In genomic region chr21:33651965-33652680, GRCh38 we compare ENCODE assay signal across 1 cellular context.
TF ChIP-seq lines count a peak whose summit lies in the region.

No MANE protein-coding gene starts in this region.

TF ChIP-seq in HEK293, 187 proteins besides CTCF, POLR2A, EP300 and RAD21 (continued from another document):
- TF ChIP-seq ZNF398 (tag by site-specific recombination; IDR thresholded peaks at IDR 0.05): no peak
- TF ChIP-seq ZNF10 (tag by site-specific recombination; IDR thresholded peaks at IDR 0.05): 0 out of 2 replicates have a peak, but pooled peaks have one; percentile 25
- TF ChIP-seq ZNF202 (tag by site-specific recombination; IDR thresholded peaks at IDR 0.05; ENCODE audit: borderline replicate concordance): no peak
- 0 out of 2 replicates have a peak, but pooled peaks have one; percentile 9 for TF ChIP-seq WT1 (tag by site-specific recombination; IDR thresholded peaks at IDR 0.05)
- TF ChIP-seq KLF10 (tag by site-specific recombination; IDR thresholded peaks at IDR 0.05): no peak
- no peak for TF ChIP-seq ZSCAN16 (tag by site-specific recombination; IDR thresholded peaks at IDR 0.05)
- no peak for TF ChIP-seq SALL2 (tag by site-specific recombination; IDR thresholded peaks at IDR 0.05; ENCODE audit: borderline replicate concordance)
- no peak for TF ChIP-seq ZNF223 (tag by site-specific recombination; IDR thresholded peaks at IDR 0.05)
- no peak for TF ChIP-seq ZNF645 (tag by site-specific recombination; IDR thresholded peaks at IDR 0.05)
- TF ChIP-seq SCRT2 (tag by site-specific recombination; IDR thresholded peaks at IDR 0.05): no peak
- TF ChIP-seq ZNF555 (tag by site-specific recombination; conservative IDR thresholded peaks at IDR 0.05): no peak
- no peak for TF ChIP-seq YY1 (tag by site-specific recombination; IDR thresholded peaks at IDR 0.05)
- TF ChIP-seq ZNF280D (tag by site-specific recombination; IDR thresholded peaks at IDR 0.05): no peak
- no peak for TF ChIP-seq ZNF169 (tag by site-specific recombination; IDR thresholded peaks at IDR 0.05)
- TF ChIP-seq GFI1B (tag by site-specific recombination; IDR thresholded peaks at IDR 0.05): no peak
- no peak for TF ChIP-seq ZNF433 (tag by site-specific recombination; IDR thresholded peaks at IDR 0.05; ENCODE audit: low read depth)
- no peak for TF ChIP-seq ZNF624 (tag by site-specific recombination; IDR thresholded peaks at IDR 0.05)
- TF ChIP-seq ZNF24 (tag by site-specific recombination; IDR thresholded peaks at IDR 0.05): no peak
- no peak for TF ChIP-seq ZNF558 (tag by site-specific recombination; IDR thresholded peaks at IDR 0.05)
- TF ChIP-seq ZBTB17 (tag by site-specific recombination; IDR thresholded peaks at IDR 0.05): no peak
- no peak for TF ChIP-seq ZNF292 (tag by site-specific recombination; IDR thresholded peaks at IDR 0.05; ENCODE audit: borderline replicate concordance, low read depth)
- TF ChIP-seq ZNF664 (tag by site-specific recombination; IDR thresholded peaks at IDR 0.05): no peak
- TF ChIP-seq REPIN1 (tag by site-specific recombination; IDR thresholded peaks at IDR 0.05; ENCODE audit: low read depth): no peak
- TF ChIP-seq ZIC2 (tag by site-specific recombination; IDR thresholded peaks at IDR 0.05): peak; percentile 39; the same call in 1 of the 2 replicates
